ENCODE assay signal across 18 cellular contexts in the genomic region with DNA sequence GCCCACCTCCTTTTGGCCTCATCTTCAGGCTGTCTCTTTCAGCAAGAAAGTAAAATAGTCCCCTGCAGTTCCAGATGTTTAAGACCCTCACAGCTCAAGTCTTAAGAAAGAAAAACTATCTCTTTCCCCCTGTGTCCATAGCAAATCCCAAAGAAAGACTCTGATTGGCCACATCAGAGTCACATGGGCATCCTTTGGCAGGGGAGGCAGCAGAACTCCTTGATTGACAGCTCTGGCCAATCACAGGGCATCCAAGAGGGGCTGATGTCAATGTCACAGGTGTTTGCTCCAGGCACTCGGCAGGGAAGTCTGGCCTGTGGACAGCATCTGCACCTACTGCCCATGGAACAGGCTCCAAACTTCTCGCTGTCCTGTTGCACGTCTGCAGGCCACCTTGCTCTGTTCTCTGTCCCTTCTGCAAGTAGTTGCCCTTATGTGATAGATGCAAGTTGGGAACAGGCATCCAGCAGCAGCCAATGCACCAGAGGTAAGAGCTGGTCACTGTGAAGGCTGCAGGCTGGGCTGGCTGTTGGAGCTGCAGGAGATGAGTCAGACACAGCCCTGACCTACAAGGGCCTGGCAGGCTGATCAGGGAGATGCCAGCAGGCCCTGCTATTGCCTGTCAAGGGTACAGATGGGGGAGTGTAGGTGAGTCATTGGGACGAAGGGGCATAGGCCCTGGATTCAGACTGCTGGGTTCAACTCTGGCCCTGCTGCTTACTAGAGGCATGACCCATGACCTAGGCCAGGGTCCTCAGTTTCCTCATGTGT.
DNase-seq lines count a peak whose midpoint lies in the region; ATAC-seq and TF ChIP-seq lines count a peak whose summit lies in the region.
"Had no signal": no experiment of that assay in that cellular context is flagged by ENCODE, and none has a peak within 500 bp of the region (broad histone marks: within the 10 kb centered on the region; RNA-seq: fewer than 3 reads in every experiment).

No MANE protein-coding gene starts in this region.

- no peak for TF ChIP-seq EP300 in SK-N-SH (IDR thresholded peaks at IDR 0.05; ENCODE audit: borderline replicate concordance in 1 of 2, low read depth in 1 of 2, low read length in 1 of 2)

- H3K9me3 ChIP-seq in SK-N-SH = no peaks in the 10 kb centered on the region
- no peaks in the 10 kb centered on the region for H3K9me3 ChIP-seq in CD8-positive, alpha-beta T cell (ENCODE audit: low read length)
- H3K9me3 ChIP-seq: Caco-2, neutrophil had no signal

- CTCF ChIA-PET in SK-N-SH (lab: Yijun Ruan, JAX) = interaction anchor here (1.0 to 3.8 kb wide), 6 partner anchors 10 to 1092 kb away, joined by 3 to 22 read pairs (median 4); no protein-coding TSS in a partner anchor
- CTCF ChIA-PET in CD8-positive, alpha-beta T cell (lab: Charles Lee) = interaction anchor here (1.7 kb wide), 1 partner anchor 10 kb away, joined by 6 read pairs; no protein-coding TSS in a partner anchor

- peaks cover 4% of the 10 kb centered on the region; the same call in 1 of the 2 replicates for H4K20me1 ChIP-seq in SK-N-SH (ENCODE audit: insufficient read depth)

- H3K36me3 Mint-ChIP-seq in CD8-positive, alpha-beta T cell = no peaks in the 10 kb centered on the region
- no peaks in the 10 kb centered on the region for H3K36me3 Mint-ChIP-seq in immature natural killer cell

- no peak for TF ChIP-seq CTCF in SK-N-SH (IDR thresholded peaks at IDR 0.05)
- TF ChIP-seq CTCF in CD8-positive, alpha-beta T cell (IDR thresholded peaks at IDR 0.05) = no peak

- H3K9me3 Mint-ChIP-seq in CD8-positive, alpha-beta T cell = no peaks in the 10 kb centered on the region
- H3K9me3 Mint-ChIP-seq in immature natural killer cell = no peaks in the 10 kb centered on the region
- H3K9me3 Mint-ChIP-seq: activated CD4-positive, alpha-beta memory T cell treated with anti-CD3 and anti-CD28 coated beads, Interleukin-2, amount 10 ng/mL, durations not matched to agents 7 days and 5 days; brain; endodermal cell had no signal

- H3K27me3 ChIP-seq in SK-N-SH (ENCODE audit: insufficient read depth) = no peaks in the 10 kb centered on the region
- no peaks in the 10 kb centered on the region for H3K27me3 ChIP-seq in CD8-positive, alpha-beta T cell (ENCODE audit: insufficient read depth, low read length)
- H3K27me3 ChIP-seq: neutrophil had no signal

- H3K9ac ChIP-seq in SK-N-SH = no peak overlapping the region

- intact Hi-C loops in CD8-positive, alpha-beta T cell (cut with DNase I, micrococcal nuclease) = no loop called here

- H3K9me2 ChIP-seq in SK-N-SH = no peaks in the 10 kb centered on the region

- DNase-seq in GOT3 (lab: John Stamatoyannopoulos, UW) (peak; percentile 22), SK-N-SH (peak; percentile 44), fibroblast of gingiva (ENCODE audit: low read depth) (peak; percentile 41), renal cortical epithelial cell (ENCODE audit: low read depth) (peak; percentile 70), NOMO-1 treated with DMSO at 0.1 percent for 48 hours (lab: John Stamatoyannopoulos, UW; ENCODE audit: unreplicated experiment) (no peak), immature natural killer cell (no peak)
- DNase-seq in CD8-positive, alpha-beta T cell = no peak
- DNase-seq: activated CD4-positive, alpha-beta memory T cell treated with anti-CD3 and anti-CD28 coated beads, Interleukin-2, amount 10 ng/mL, durations not matched to agents 7 days and 5 days; Caco-2; endodermal cell; NCI-H1436 treated with DMSO at 0.1 percent for 48 hours; NCI-H524; SHP77 treated with DMSO at 0.1 percent for 48 hours had no signal

- POLR2A ChIA-PET in SK-N-SH (lab: Yijun Ruan, JAX) = no interaction called here
- POLR2A ChIA-PET in CD8-positive, alpha-beta T cell (lab: Charles Lee) = no interaction called here

- no peak for ATAC-seq in CD8-positive, alpha-beta T cell
- ATAC-seq: HepG2 had no signal

- H3K4me1 Mint-ChIP-seq in CD8-positive, alpha-beta T cell (ENCODE audit: low read depth) = no peaks in the 10 kb centered on the region
- H3K4me1 Mint-ChIP-seq in immature natural killer cell = no peaks in the 10 kb centered on the region
- H3K4me1 Mint-ChIP-seq: activated CD4-positive, alpha-beta memory T cell treated with anti-CD3 and anti-CD28 coated beads, Interleukin-2, amount 10 ng/mL, durations not matched to agents 7 days and 5 days; endodermal cell; memory B cell had no signal

- TF ChIP-seq RAD21 in SK-N-SH (IDR thresholded peaks at IDR 0.05; ENCODE audit: low read length) = no peak

- H3K27ac Mint-ChIP-seq in CD8-positive, alpha-beta T cell = no peak overlapping the region
- peak overlapping the region in 2 of 6 donors; percentile 7 to 78 for H3K27ac Mint-ChIP-seq in immature natural killer cell
- H3K27ac Mint-ChIP-seq: activated CD4-positive, alpha-beta memory T cell treated with anti-CD3 and anti-CD28 coated beads, Interleukin-2, amount 10 ng/mL, durations not matched to agents 7 days and 5 days; endodermal cell; memory B cell had no signal

- H3K27me3 Mint-ChIP-seq in CD8-positive, alpha-beta T cell (ENCODE audit: low read depth) = no peaks in the 10 kb centered on the region
- peaks cover 4 to 6% (median 6%) of the 10 kb centered on the region in 3 donors for H3K27me3 Mint-ChIP-seq in immature natural killer cell (ENCODE audit: low read depth in 3 of 3)
- H3K27me3 Mint-ChIP-seq: activated CD4-positive, alpha-beta memory T cell treated with anti-CD3 and anti-CD28 coated beads, Interleukin-2, amount 10 ng/mL, durations not matched to agents 7 days and 5 days; brain had no signal

- WGBS in SK-N-SH (ENCODE audit: low lambda C conversion rate) = 59% methylated on average over 3 of the region's 4 CpGs

- no peaks in the 10 kb centered on the region for H3K79me2 ChIP-seq in SK-N-SH (ENCODE audit: insufficient read depth)

- H3K36me3 ChIP-seq in SK-N-SH (replicated peaks in 1 of 2; ENCODE audit: control insufficient read depth in 1 of 2, insufficient read depth in 2 of 2, low read length in 1 of 2) = peaks cover 12 to 37% of the 10 kb centered on the region in 2 experiments
- no peaks in the 10 kb centered on the region for H3K36me3 ChIP-seq in CD8-positive, alpha-beta T cell (ENCODE audit: insufficient read depth, low read length)
- H3K36me3 ChIP-seq: neutrophil had no signal

- no peak overlapping the region for H3K4me2 ChIP-seq in SK-N-SH
- H3K4me2 ChIP-seq: smooth muscle cell had no signal

- no peaks in the 10 kb centered on the region for H3F3A ChIP-seq in SK-N-SH (replicated peaks; ENCODE audit: insufficient read depth)

- no peak overlapping the region for H2AFZ ChIP-seq in SK-N-SH (ENCODE audit: low read depth)

- no peaks in the 10 kb centered on the region; a peak in 1 of 4 replicates for H3K4me1 ChIP-seq in SK-N-SH (ENCODE audit: control insufficient read depth in 1 of 2, insufficient read depth in 2 of 2, low read depth in 1 of 2, low read length in 1 of 2)
- H3K4me1 ChIP-seq in CD8-positive, alpha-beta T cell (ENCODE audit: insufficient read depth, low read length) = no peaks in the 10 kb centered on the region
- H3K4me1 ChIP-seq: Caco-2 had no signal

- no peak overlapping the region for H3K4me3 ChIP-seq in SK-N-SH (ENCODE audit: low read depth in 2 of 2, low read length in 1 of 2)
- H3K4me3 ChIP-seq in CD8-positive, alpha-beta T cell (ENCODE audit: low read depth, low read length) = no peak overlapping the region
- H3K4me3 ChIP-seq: smooth muscle cell had no signal

- no peak overlapping the region for H3K4me3 Mint-ChIP-seq in CD8-positive, alpha-beta T cell
- H3K4me3 Mint-ChIP-seq in immature natural killer cell = no peak overlapping the region
- H3K4me3 Mint-ChIP-seq: activated CD4-positive, alpha-beta memory T cell treated with anti-CD3 and anti-CD28 coated beads, Interleukin-2, amount 10 ng/mL, durations not matched to agents 7 days and 5 days; brain; endodermal cell; memory B cell had no signal

- no peak overlapping the region for H3K27ac ChIP-seq in SK-N-SH (ENCODE audit: low read depth in 2 of 2, low read length in 1 of 2)
- H3K27ac ChIP-seq in CD8-positive, alpha-beta T cell (ENCODE audit: low read depth, low read length) = no peak overlapping the region
- H3K27ac ChIP-seq: neutrophil had no signal

TF ChIP-seq in SK-N-SH, 30 proteins besides CTCF, POLR2A, EP300 and RAD21:
- TF ChIP-seq RCOR1 (IDR thresholded peaks at IDR 0.05; ENCODE audit: low read length) (no peak), CHD2 (IDR thresholded peaks at IDR 0.05; ENCODE audit: low read length, partially characterized antibody) (no peak), FOSL2 (IDR thresholded peaks at IDR 0.05; ENCODE audit: borderline replicate concordance, low read depth) (peak; percentile 84), YY1 (IDR thresholded peaks at IDR 0.05; ENCODE audit: low read depth) (no peak), POLR2AphosphoS5 (IDR thresholded peaks at IDR 0.05; ENCODE audit: low read depth, low read length) (no peak), JUND (IDR thresholded peaks at IDR 0.05) (peak; percentile 71), SIN3A (IDR thresholded peaks at IDR 0.05; ENCODE audit: borderline replicate concordance, low read depth, low read length) (no peak), RFX5 (IDR thresholded peaks at IDR 0.05; ENCODE audit: low read length) (no peak)
- TF ChIP-seq, protein P1, sequence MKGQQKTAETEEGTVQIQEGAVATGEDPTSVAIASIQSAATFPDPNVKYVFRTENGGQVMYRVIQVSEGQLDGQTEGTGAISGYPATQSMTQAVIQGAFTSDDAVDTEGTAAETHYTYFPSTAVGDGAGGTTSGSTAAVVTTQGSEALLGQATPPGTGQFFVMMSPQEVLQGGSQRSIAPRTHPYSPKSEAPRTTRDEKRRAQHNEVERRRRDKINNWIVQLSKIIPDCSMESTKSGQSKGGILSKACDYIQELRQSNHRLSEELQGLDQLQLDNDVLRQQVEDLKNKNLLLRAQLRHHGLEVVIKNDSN (IDR thresholded peaks at IDR 0.05; ENCODE audit: borderline replicate concordance, low read depth) = peak; percentile 58; the same call in 1 of the 2 replicates
- TF ChIP-seq, protein P2, sequence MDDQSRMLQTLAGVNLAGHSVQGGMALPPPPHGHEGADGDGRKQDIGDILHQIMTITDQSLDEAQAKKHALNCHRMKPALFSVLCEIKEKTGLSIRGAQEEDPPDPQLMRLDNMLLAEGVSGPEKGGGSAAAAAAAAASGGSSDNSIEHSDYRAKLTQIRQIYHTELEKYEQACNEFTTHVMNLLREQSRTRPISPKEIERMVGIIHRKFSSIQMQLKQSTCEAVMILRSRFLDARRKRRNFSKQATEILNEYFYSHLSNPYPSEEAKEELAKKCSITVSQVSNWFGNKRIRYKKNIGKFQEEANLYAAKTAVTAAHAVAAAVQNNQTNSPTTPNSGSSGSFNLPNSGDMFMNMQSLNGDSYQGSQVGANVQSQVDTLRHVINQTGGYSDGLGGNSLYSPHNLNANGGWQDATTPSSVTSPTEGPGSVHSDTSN (IDR thresholded peaks at IDR 0.05) = peak; percentile 59

Comparison
In these comparisons a context has a peak if more than half of its experiments do, and no peak if none do; other contexts are left out.
1. DNase-seq: peak in GOT3 (single experiment), SK-N-SH (single experiment), fibroblast of gingiva (single experiment) and renal cortical epithelial cell (single experiment); none in NOMO-1 treated with DMSO at 0.1 percent for 48 hours (single experiment), CD8-positive, alpha-beta T cell (0 of 7) and immature natural killer cell (0 of 3).